14 cellular contexts compared by ENCODE assay signal in genomic region chr11:113664069-113664980, GRCh38. TPM values are rescaled to one million over a fixed set of nuclear protein-coding genes. Genes with fewer than 3 reads are reported as not detected.
DNase-seq lines count a peak whose midpoint lies in the region; ATAC-seq and TF ChIP-seq lines count a peak whose summit lies in the region.
"Had no signal": no experiment of that assay in that cellular context is flagged by ENCODE, and none has a peak within 500 bp of the region (broad histone marks: within the 10 kb centered on the region; RNA-seq: fewer than 3 reads in every experiment).

No MANE protein-coding gene starts in this region.

- H3K9me3 ChIP-seq in HCT116 (ENCODE audit: control insufficient read depth in 1 of 2, insufficient read depth in 1 of 2, low read depth in 1 of 2, low read length in 2 of 2), result peaks cover 0 to 5% of the 10 kb centered on the region in 2 experiments; a peak in 1 of 4 replicates

- CTCF ChIA-PET in HCT116 (lab: Charles Lee), result no interaction called here

- H3K4me3 ChIP-seq in HCT116 (replicated peaks in 1 of 2; ENCODE audit: low read depth in 1 of 2, low read length in 2 of 2), result no peak overlapping the region
- H3K4me3 ChIP-seq in retinal pigment epithelial cell (ENCODE audit: low read length), result no peak overlapping the region

- H3K4me2 ChIP-seq in HCT116 (ENCODE audit: low read length), result no peak overlapping the region
- H3K4me2 ChIP-seq: KMS-11 had no signal

- no peaks in the 10 kb centered on the region for H3K4me1 ChIP-seq in HCT116 (ENCODE audit: control insufficient read depth in 1 of 2, insufficient read depth in 2 of 2, low read length in 2 of 2)

- peaks cover 4% of the 10 kb centered on the region for H3K9me3 Mint-ChIP-seq in endothelial cell (ENCODE audit: unreplicated experiment)
- H3K9me3 Mint-ChIP-seq in activated naive CD8-positive, alpha-beta T cell treated with anti-CD3 and anti-CD28 coated beads, Interleukin-2, amount 50 U/mL, for 24 hours, result peaks cover 21% of the 10 kb centered on the region

- no peaks in the 10 kb centered on the region for H3K9me2 ChIP-seq in HCT116 (ENCODE audit: insufficient read depth)

- no peak overlapping the region for H2AFZ ChIP-seq in HCT116 (ENCODE audit: low read depth, low read length, poor library complexity, severe bottlenecking)

- RAD21 ChIA-PET in HCT116 (lab: Charles Lee; ENCODE audit: low non-redundant PET in 1 of 2, low total read pairs in 2 of 2, uncharacterized antibody in 2 of 2, unreplicated experiment in 2 of 2), result no interaction called here

- H3K4me3 Mint-ChIP-seq in endothelial cell (ENCODE audit: unreplicated experiment), result no peak overlapping the region
- H3K4me3 Mint-ChIP-seq in activated naive CD8-positive, alpha-beta T cell treated with anti-CD3 and anti-CD28 coated beads, Interleukin-2, amount 50 U/mL, for 24 hours, result no peak overlapping the region
- H3K4me3 Mint-ChIP-seq: activated naive CD4-positive, alpha-beta T cell treated with anti-CD3 and anti-CD28 coated beads, Interleukin-2, amount 50 U/mL, for 24 hours had no signal

- H3K27ac Mint-ChIP-seq in endothelial cell (ENCODE audit: unreplicated experiment), result peak overlapping the region; percentile 65
- H3K27ac Mint-ChIP-seq in activated naive CD8-positive, alpha-beta T cell treated with anti-CD3 and anti-CD28 coated beads, Interleukin-2, amount 50 U/mL, for 24 hours, result no peak overlapping the region
- H3K27ac Mint-ChIP-seq: activated naive CD4-positive, alpha-beta T cell treated with anti-CD3 and anti-CD28 coated beads, Interleukin-2, amount 50 U/mL, for 24 hours had no signal

- no peak for TF ChIP-seq POLR2A in HCT116 (IDR thresholded peaks at IDR 0.05; ENCODE audit: borderline replicate concordance, extremely low read depth, insufficient read depth, insufficient read length)

- intact Hi-C loops in HCT116 (cut with micrococcal nuclease), result no loop called here

- POLR2A ChIA-PET in HCT116 (lab: Charles Lee), result no interaction called here

- no peak overlapping the region for H3K27ac ChIP-seq in HCT116 (ENCODE audit: low read depth, low read length)
- H3K27ac ChIP-seq: KMS-11 had no signal

- no TSS peak for BruUV-seq in HCT116 (replicated peaks; lab: Mats Ljungman, UMichigan)

- DNase-seq in HCT116 (ENCODE audit: low read depth, low spot score) (peak; percentile 7), NCI-H524 (lab: John Stamatoyannopoulos, UW) (peak; percentile 9 to 59), endothelial cell (ENCODE audit: low spot score) (no peak), retinal pigment epithelial cell (ENCODE audit: low read depth) (peak; percentile 91)
- no peak for DNase-seq in NK-92 treated with Interleukin-12 subunit alpha and Interleukin-12 subunit beta, amount 100 ng/mL, for 24 hours (lab: John Stamatoyannopoulos, UW)
- DNase-seq in activated CD4-positive, CD25-positive, alpha-beta regulatory T cell treated with anti-CD3 and anti-CD28 coated beads, Interleukin-2, amount 50 U/mL, for 72 hours, result no peak
- no peak for DNase-seq in activated naive CD8-positive, alpha-beta T cell treated with anti-CD3 and anti-CD28 coated beads, Interleukin-2, amount 50 U/mL, for 24 hours
- DNase-seq: activated CD4-positive, alpha-beta T cell treated with anti-CD3 and anti-CD28 coated beads for 1 hour; right cardiac atrium; stimulated activated CD8-positive, alpha-beta memory T cell treated with anti-CD3 and anti-CD28 coated beads, Interleukin-4, amount 100 ng/mL, for 48 hours had no signal

- H3K36me3 ChIP-seq in HCT116 (ENCODE audit: control insufficient read depth in 1 of 2, insufficient read depth in 2 of 2, low read length in 2 of 2), result no peaks in the 10 kb centered on the region

- H3K9ac ChIP-seq in HCT116 (ENCODE audit: low read length), result no peak overlapping the region
- H3K9ac ChIP-seq: KMS-11 had no signal

- no peaks in the 10 kb centered on the region for H4K20me1 ChIP-seq in HCT116 (ENCODE audit: insufficient read depth)

- H3K4me1 Mint-ChIP-seq in endothelial cell (ENCODE audit: unreplicated experiment), result peaks cover 9% of the 10 kb centered on the region
- H3K4me1 Mint-ChIP-seq in activated naive CD8-positive, alpha-beta T cell treated with anti-CD3 and anti-CD28 coated beads, Interleukin-2, amount 50 U/mL, for 24 hours, result no peaks in the 10 kb centered on the region
- H3K4me1 Mint-ChIP-seq: activated naive CD4-positive, alpha-beta T cell treated with anti-CD3 and anti-CD28 coated beads, Interleukin-2, amount 50 U/mL, for 24 hours had no signal

- peak; percentile 46; the same call in 1 of the 2 replicates for ATAC-seq in HCT116
- ATAC-seq in GM19452 (IDR thresholded peaks at IDR 0.05; ENCODE audit: unreplicated experiment), result no peak
- no peak for ATAC-seq in activated naive CD8-positive, alpha-beta T cell treated with anti-CD3 and anti-CD28 coated beads, Interleukin-2, amount 50 U/mL, for 24 hours
- ATAC-seq: left lobe of liver, right cardiac atrium had no signal

- no peaks in the 10 kb centered on the region for H3K27me3 ChIP-seq in HCT116 (ENCODE audit: insufficient read depth, low read length)

- no peaks in the 10 kb centered on the region for H3K79me2 ChIP-seq in HCT116 (ENCODE audit: insufficient read depth, low read length)

- no peaks in the 10 kb centered on the region for H3K36me3 Mint-ChIP-seq in endothelial cell (ENCODE audit: low read depth, unreplicated experiment)
- no peaks in the 10 kb centered on the region for H3K36me3 Mint-ChIP-seq in activated naive CD8-positive, alpha-beta T cell treated with anti-CD3 and anti-CD28 coated beads, Interleukin-2, amount 50 U/mL, for 24 hours (ENCODE audit: low read depth)
- H3K36me3 Mint-ChIP-seq: activated naive CD4-positive, alpha-beta T cell treated with anti-CD3 and anti-CD28 coated beads, Interleukin-2, amount 50 U/mL, for 24 hours had no signal

- no peak for TF ChIP-seq RAD21 in HCT116 (IDR thresholded peaks at IDR 0.05; ENCODE audit: low read depth)

- TF ChIP-seq CTCF in HCT116 (IDR thresholded peaks at IDR 0.05 in 2 of 3, conservative IDR thresholded peaks at IDR 0.05 in 1 of 3; ENCODE audit: borderline replicate concordance in 1 of 3, insufficient read depth in 1 of 3, low read depth in 2 of 3, low read length in 2 of 3) (no peak), endothelial cell (IDR thresholded peaks at IDR 0.05; ENCODE audit: unreplicated experiment) (no peak), retinal pigment epithelial cell (conservative IDR thresholded peaks at IDR 0.05; ENCODE audit: low read depth, low read length) (no peak)

- H3K27me3 Mint-ChIP-seq in endothelial cell (ENCODE audit: unreplicated experiment), result no peaks in the 10 kb centered on the region
- peaks cover 7% of the 10 kb centered on the region for H3K27me3 Mint-ChIP-seq in activated naive CD8-positive, alpha-beta T cell treated with anti-CD3 and anti-CD28 coated beads, Interleukin-2, amount 50 U/mL, for 24 hours
- H3K27me3 Mint-ChIP-seq: activated naive CD4-positive, alpha-beta T cell treated with anti-CD3 and anti-CD28 coated beads, Interleukin-2, amount 50 U/mL, for 24 hours had no signal

TF ChIP-seq in HCT116, 20 proteins besides CTCF, POLR2A, EP300 and RAD21 (continues in another document):
- no peak for TF ChIP-seq ZBTB33 (IDR thresholded peaks at IDR 0.05; ENCODE audit: extremely low read depth, insufficient replicate concordance, low read length)
- TF ChIP-seq ATF3 (IDR thresholded peaks at IDR 0.05), result 0 out of 2 replicates have a peak, but pooled peaks have one; percentile 11
- 0 out of 2 replicates have a peak, but pooled peaks have one; percentile 18 for TF ChIP-seq JUND (IDR thresholded peaks at IDR 0.05)
- no peak for TF ChIP-seq REST (IDR thresholded peaks at IDR 0.05; ENCODE audit: low read depth)
- TF ChIP-seq SP1 (IDR thresholded peaks at IDR 0.05; ENCODE audit: low read depth), result peak; percentile 38

RNA-seq across cellular contexts. Expression of gene TMPRSS5, which starts 41.8 kb away (rescaled TPM):
- total RNA-seq in HCT116 (2021; ENCODE audit: unreplicated experiment), result 0.71 TPM
- polyA plus RNA-seq in HCT116 (2012), result 0.17 and 0.25 TPM in 2 replicates
- 2.7 TPM for total RNA-seq in endothelial cell (ENCODE audit: unreplicated experiment)

Comparison
In these comparisons a context has a peak if more than half of its experiments do, and no peak if none do; other contexts are left out.
1. DNase-seq: peak in HCT116 (single experiment), NCI-H524 (2 of 2) and retinal pigment epithelial cell (single experiment); none in endothelial cell (single experiment), NK-92 treated with Interleukin-12 subunit alpha and Interleukin-12 subunit beta, amount 100 ng/mL, for 24 hours (single experiment), activated CD4-positive, CD25-positive, alpha-beta regulatory T cell treated with anti-CD3 and anti-CD28 coated beads, Interleukin-2, amount 50 U/mL, for 72 hours (single experiment) and activated naive CD8-positive, alpha-beta T cell treated with anti-CD3 and anti-CD28 coated beads, Interleukin-2, amount 50 U/mL, for 24 hours (single experiment).